In genomic region chr1:156893048-156893953, GRCh38 we compare ENCODE assay signal across 9 cellular contexts. TPM values are rescaled to one million over a fixed set of nuclear protein-coding genes. Genes with fewer than 3 reads are reported as not detected.
DNase-seq lines count a peak whose midpoint lies in the region; ATAC-seq, FAIRE-seq and TF ChIP-seq lines count a peak whose summit lies in the region.
"Had no signal": no experiment of that assay in that cellular context is flagged by ENCODE, and none has a peak within 500 bp of the region (broad histone marks: within the 10 kb centered on the region; RNA-seq: fewer than 3 reads in every experiment).

A gene with protein sequence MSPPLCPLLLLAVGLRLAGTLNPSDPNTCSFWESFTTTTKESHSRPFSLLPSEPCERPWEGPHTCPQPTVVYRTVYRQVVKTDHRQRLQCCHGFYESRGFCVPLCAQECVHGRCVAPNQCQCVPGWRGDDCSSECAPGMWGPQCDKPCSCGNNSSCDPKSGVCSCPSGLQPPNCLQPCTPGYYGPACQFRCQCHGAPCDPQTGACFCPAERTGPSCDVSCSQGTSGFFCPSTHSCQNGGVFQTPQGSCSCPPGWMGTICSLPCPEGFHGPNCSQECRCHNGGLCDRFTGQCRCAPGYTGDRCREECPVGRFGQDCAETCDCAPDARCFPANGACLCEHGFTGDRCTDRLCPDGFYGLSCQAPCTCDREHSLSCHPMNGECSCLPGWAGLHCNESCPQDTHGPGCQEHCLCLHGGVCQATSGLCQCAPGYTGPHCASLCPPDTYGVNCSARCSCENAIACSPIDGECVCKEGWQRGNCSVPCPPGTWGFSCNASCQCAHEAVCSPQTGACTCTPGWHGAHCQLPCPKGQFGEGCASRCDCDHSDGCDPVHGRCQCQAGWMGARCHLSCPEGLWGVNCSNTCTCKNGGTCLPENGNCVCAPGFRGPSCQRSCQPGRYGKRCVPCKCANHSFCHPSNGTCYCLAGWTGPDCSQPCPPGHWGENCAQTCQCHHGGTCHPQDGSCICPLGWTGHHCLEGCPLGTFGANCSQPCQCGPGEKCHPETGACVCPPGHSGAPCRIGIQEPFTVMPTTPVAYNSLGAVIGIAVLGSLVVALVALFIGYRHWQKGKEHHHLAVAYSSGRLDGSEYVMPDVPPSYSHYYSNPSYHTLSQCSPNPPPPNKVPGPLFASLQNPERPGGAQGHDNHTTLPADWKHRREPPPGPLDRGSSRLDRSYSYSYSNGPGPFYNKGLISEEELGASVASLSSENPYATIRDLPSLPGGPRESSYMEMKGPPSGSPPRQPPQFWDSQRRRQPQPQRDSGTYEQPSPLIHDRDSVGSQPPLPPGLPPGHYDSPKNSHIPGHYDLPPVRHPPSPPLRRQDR (plus strand): TSS chr1:156893718. CDS start chr1:156903927, 10,209 bp downstream.

- no peak for TF ChIP-seq CTCF in bronchial epithelial cell (IDR thresholded peaks at IDR 0.05; ENCODE audit: insufficient read depth, low read length, severe bottlenecking)
- TF ChIP-seq CTCF in kidney (IDR thresholded peaks at IDR 0.05; ENCODE audit: borderline replicate concordance, extremely low read depth, insufficient read depth) = no peak
- no peak for TF ChIP-seq CTCF in stomach (IDR thresholded peaks at IDR 0.05)

- H3K4me1 ChIP-seq in kidney (ENCODE audit: control insufficient read depth in 1 of 2, insufficient read depth in 1 of 2, low read depth in 1 of 2, low read length in 2 of 2) (peaks cover 0 to 13% of the 10 kb centered on the region in 2 donors), stomach (peaks cover 19 to 58% (median 28%) of the 10 kb centered on the region in 4 donors)

- ATAC-seq in GM18858 (IDR thresholded peaks at IDR 0.05; ENCODE audit: unreplicated experiment) (no peak), GM18498 (IDR thresholded peaks at IDR 0.05; ENCODE audit: unreplicated experiment) (no peak), GM18505 (IDR thresholded peaks at IDR 0.05; ENCODE audit: unreplicated experiment) (no peak)

- DNase-seq in Jurkat, Clone E6-1 (ENCODE audit: low read depth, low spot score) = no peak
- DNase-seq in bronchial epithelial cell (ENCODE audit: low read depth) (no peak), kidney (peak; percentile 89), stomach (no peak), amniotic stem cell (lab: John Stamatoyannopoulos, UW) (no peak)

- peak within 1 kb of the TSS; percentile 16; the same call in 1 of the 2 replicates for H3K4me3 ChIP-seq in Jurkat, Clone E6-1 (ENCODE audit: low read length)
- H3K4me3 ChIP-seq in bronchial epithelial cell (ENCODE audit: low read depth, low read length) (peak within 1 kb of the TSS; percentile 24), kidney (ENCODE audit: low read length in 2 of 2) (peak within 1 kb of the TSS; percentile 35 to 67), stomach (peak within 1 kb of the TSS; percentile 39 to 47 (median 43))

- FAIRE-seq in bronchial epithelial cell (lab: Jason Lieb, UNC) (no peak), kidney (lab: Jason Lieb, UNC) (no peak)

- H3K27me3 ChIP-seq in bronchial epithelial cell (ENCODE audit: control insufficient read depth, insufficient read depth, low read length) = no peaks in the 10 kb centered on the region
- peaks cover 5 to 64% (median 16%) of the 10 kb centered on the region in 3 donors for H3K27me3 ChIP-seq in stomach

- TF ChIP-seq POLR2A in stomach (IDR thresholded peaks at IDR 0.05) (no peak), GM18505 (IDR thresholded peaks at IDR 0.05; ENCODE audit: borderline replicate concordance, extremely low read depth, insufficient read depth, insufficient read length) (no peak)

- intact Hi-C loops in kidney (cut with DNase I) = no loop called here
- intact Hi-C loops in stomach (cut with DNase I; ENCODE audit: low total_unique reads) = no loop called here

- no peaks in the 10 kb centered on the region for H3K9me3 ChIP-seq in kidney (ENCODE audit: control insufficient read depth in 1 of 2, low read length in 2 of 2)
- no peaks in the 10 kb centered on the region for H3K9me3 ChIP-seq in stomach

- TF ChIP-seq EP300 in stomach (IDR thresholded peaks at IDR 0.05) = no peak

- peak within 1 kb of the TSS; percentile 78 to 95 for H3K27ac ChIP-seq in kidney (ENCODE audit: low read depth in 2 of 2, low read length in 2 of 2)
- H3K27ac ChIP-seq in stomach = peak within 1 kb of the TSS; percentile 74 to 91 (median 85)
- H3K27ac ChIP-seq: VCaP had no signal

- WGBS in stomach, 5 donors = 11 to 22% (median 15%) methylated on average over 40 to 60 of the region's 60 CpGs

- H3K36me3 ChIP-seq in bronchial epithelial cell (ENCODE audit: control insufficient read depth, insufficient read depth, low read length) (no peaks in the 10 kb centered on the region), kidney (ENCODE audit: control insufficient read depth in 1 of 2, insufficient read depth in 2 of 2, low read length in 2 of 2) (no peaks in the 10 kb centered on the region), stomach (no peaks in the 10 kb centered on the region)

- peak within 1 kb of the TSS in 1 of 2 donors; percentile 67 for H3K9ac ChIP-seq in kidney (ENCODE audit: low read length in 2 of 2)

RNA-seq across cellular contexts. Expression of the gene that starts here (rescaled TPM):
- polyA plus RNA-seq in Jurkat, Clone E6-1 (2012; ENCODE audit: insufficient read depth, insufficient read length) = not detected
- 1.8 TPM in 2 replicates for total RNA-seq in bronchial epithelial cell
- 17.2 TPM for total RNA-seq in kidney
- 4.5 TPM for polyA plus RNA-seq in kidney (ENCODE audit: insufficient read depth, low read depth, low replicate concordance)
- 10 to 100 TPM in 1 of 5 donors, 1 to 10 TPM in 4; 2.3 to 16.3 (median 3.5) TPM for total RNA-seq in stomach
- polyA plus RNA-seq in stomach = 1 to 10 TPM; 1.2 to 1.7 (median 1.5) TPM
